ENCODE assay signal across 1 cellular context in the genomic region with DNA sequence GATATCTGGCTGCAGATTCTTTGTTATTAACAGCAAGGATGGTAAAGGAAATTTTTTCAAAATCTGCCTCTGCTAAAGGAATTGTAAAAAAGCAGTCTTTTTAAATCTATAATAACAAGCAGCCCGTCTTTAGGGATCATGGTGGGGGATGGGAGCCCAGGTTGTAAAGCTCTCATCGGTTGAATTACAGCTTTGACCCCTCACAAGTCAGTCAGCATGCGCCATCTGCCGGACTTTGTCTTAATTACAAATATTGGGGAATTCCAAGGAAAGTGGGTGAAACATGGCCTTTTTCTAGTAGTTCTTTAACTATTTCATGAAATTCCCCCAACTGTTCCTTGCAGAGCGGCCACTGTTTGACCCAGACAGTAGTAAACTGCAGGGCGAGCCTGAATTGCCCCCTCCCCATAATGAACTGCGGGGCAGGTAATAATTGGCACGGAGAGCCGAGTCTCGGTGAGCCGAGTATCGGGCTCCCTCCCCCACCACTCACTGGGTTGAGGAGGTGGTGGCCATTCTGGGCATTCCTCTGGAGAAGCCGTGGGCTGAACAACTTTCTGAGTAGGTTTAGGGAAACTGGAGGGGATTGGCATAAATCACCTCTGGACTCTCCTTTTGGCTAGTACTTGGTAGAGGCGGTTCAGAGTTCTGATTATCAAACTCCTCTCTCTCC.
TF ChIP-seq lines count a peak whose summit lies in the region.

No MANE protein-coding gene starts in this region.

TF ChIP-seq in GM23338, 12 proteins besides CTCF, POLR2A, EP300 and RAD21 (continued from another document):
- TF ChIP-seq ETS1 (IDR thresholded peaks at IDR 0.05) (no peak), NANOG (IDR thresholded peaks at IDR 0.05; ENCODE audit: borderline replicate concordance) (no peak), REST (IDR thresholded peaks at IDR 0.05; ENCODE audit: unreplicated experiment) (no peak), JUNB (IDR thresholded peaks at IDR 0.05; ENCODE audit: unreplicated experiment) (no peak), EZH2 (IDR thresholded peaks at IDR 0.05; ENCODE audit: low read depth, unreplicated experiment) (no peak), ZNF331 (CRISPR knock-in tag; IDR thresholded peaks at IDR 0.05; ENCODE audit: low read depth) (no peak), EZH2phosphoT487 (IDR thresholded peaks at IDR 0.05; ENCODE audit: unreplicated experiment) (no peak), STAT1 (IDR thresholded peaks at IDR 0.05; ENCODE audit: unreplicated experiment) (no peak)
